ENCODE assay signal across 23 cellular contexts in the genomic region with DNA sequence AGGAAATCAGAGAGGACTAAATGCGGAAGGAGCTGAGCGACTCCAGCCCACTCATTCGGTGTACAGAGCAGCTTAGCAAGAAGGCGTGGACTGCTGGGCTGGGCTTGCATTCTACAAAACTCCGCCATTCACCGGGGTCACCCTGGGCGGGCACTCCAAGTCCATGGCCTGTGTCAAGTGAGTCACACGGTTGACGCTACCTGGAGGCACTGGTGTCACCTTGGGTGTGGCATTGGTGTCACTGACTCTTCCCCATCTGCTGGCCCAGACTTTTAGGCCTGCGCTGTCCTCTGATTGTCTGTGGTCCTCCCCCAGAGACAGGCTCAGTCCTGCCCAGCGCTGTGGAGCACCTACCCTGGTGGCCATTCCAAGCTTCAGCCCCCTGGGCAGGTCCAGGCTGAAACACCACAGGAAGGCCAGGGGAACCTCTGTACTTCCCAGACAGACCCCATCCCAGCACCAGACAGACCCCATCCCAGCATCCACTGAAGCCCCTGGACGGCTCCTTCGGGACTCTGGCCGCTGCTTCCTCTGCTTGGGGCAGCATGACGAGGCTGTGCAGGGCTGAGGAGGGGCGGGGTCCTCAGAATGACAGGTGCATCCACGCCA. TPM values are rescaled to one million over a fixed set of nuclear protein-coding genes. Genes with fewer than 3 reads are reported as not detected.
DNase-seq lines count a peak whose midpoint lies in the region; TF ChIP-seq lines count a peak whose summit lies in the region.
"Had no signal": no experiment of that assay in that cellular context is flagged by ENCODE, and none has a peak within 500 bp of the region (broad histone marks: within the 10 kb centered on the region; RNA-seq: fewer than 3 reads in every experiment).

No MANE protein-coding gene starts in this region.

- H3K4me1 ChIP-seq in left ventricle myocardium inferior (no peaks in the 10 kb centered on the region), right atrium auricular region (no peaks in the 10 kb centered on the region), endodermal cell (ENCODE audit: control insufficient read depth, insufficient read depth, low read length) (no peaks in the 10 kb centered on the region), mucosa of stomach (ENCODE audit: control insufficient read depth, insufficient read depth, low read length) (peaks cover 12% of the 10 kb centered on the region), smooth muscle cell (ENCODE audit: low read depth) (no peaks in the 10 kb centered on the region)
- H3K4me1 ChIP-seq: adrenal gland, neural progenitor cell, tibial artery had no signal

- no peak overlapping the region for H3K4me3 Mint-ChIP-seq in endodermal cell
- H3K4me3 Mint-ChIP-seq: activated CD8-positive, alpha-beta T cell treated with anti-CD3 and anti-CD28 coated beads for 36 hours; neural progenitor cell; stimulated activated naive CD8-positive, alpha-beta T cell treated with anti-CD3 and anti-CD28 coated beads, Interleukin-15, Interleukin-2, amounts not matched to agents 100 ng/mL and 50 ng/mL, for 24 hours had no signal

- no peak overlapping the region for H3K4me2 ChIP-seq in smooth muscle cell
- H3K4me2 ChIP-seq: neural progenitor cell had no signal

- H3K27me3 ChIP-seq in left ventricle myocardium inferior (ENCODE audit: low read depth) (peaks cover 57% of the 10 kb centered on the region), right atrium auricular region (no peaks in the 10 kb centered on the region), endodermal cell (ENCODE audit: control insufficient read depth, insufficient read depth, low read length, poor library complexity, severe bottlenecking) (no peaks in the 10 kb centered on the region), mucosa of stomach (ENCODE audit: control insufficient read depth, insufficient read depth, low read length) (peaks cover 12% of the 10 kb centered on the region), smooth muscle cell (ENCODE audit: low read depth) (peaks cover 10% of the 10 kb centered on the region)
- H3K27me3 ChIP-seq: adrenal gland, neural progenitor cell had no signal

- H3K36me3 ChIP-seq in left ventricle myocardium inferior: no peaks in the 10 kb centered on the region
- no peaks in the 10 kb centered on the region for H3K36me3 ChIP-seq in right atrium auricular region
- H3K36me3 ChIP-seq in endodermal cell (ENCODE audit: control insufficient read depth, insufficient read depth, low read length): no peaks in the 10 kb centered on the region
- H3K36me3 ChIP-seq in mucosa of stomach (ENCODE audit: control insufficient read depth, insufficient read depth, low read length): no peaks in the 10 kb centered on the region
- no peaks in the 10 kb centered on the region for H3K36me3 ChIP-seq in smooth muscle cell (ENCODE audit: low read depth)
- H3K36me3 ChIP-seq: adrenal gland, neural progenitor cell, tibial artery had no signal

- H3K27ac Mint-ChIP-seq in endodermal cell: no peak overlapping the region
- H3K27ac Mint-ChIP-seq: activated CD8-positive, alpha-beta T cell treated with anti-CD3 and anti-CD28 coated beads for 36 hours; neural progenitor cell; stimulated activated naive CD8-positive, alpha-beta T cell treated with anti-CD3 and anti-CD28 coated beads, Interleukin-15, Interleukin-2, amounts not matched to agents 100 ng/mL and 50 ng/mL, for 24 hours had no signal

- H3K9me3 ChIP-seq in left ventricle myocardium inferior (replicated peaks) (no peaks in the 10 kb centered on the region), right atrium auricular region (no peaks in the 10 kb centered on the region), endodermal cell (ENCODE audit: control insufficient read depth, low read length) (no peaks in the 10 kb centered on the region), mucosa of stomach (ENCODE audit: control insufficient read depth, low read length) (no peaks in the 10 kb centered on the region), smooth muscle cell (replicated peaks; ENCODE audit: low read depth) (no peaks in the 10 kb centered on the region)
- H3K9me3 ChIP-seq: adrenal gland, tibial artery had no signal

- no peaks in the 10 kb centered on the region for H3K79me2 ChIP-seq in smooth muscle cell (ENCODE audit: low read depth)

- no peaks in the 10 kb centered on the region for H4K20me1 ChIP-seq in smooth muscle cell (ENCODE audit: low read depth)

- no peak overlapping the region for H3K27ac ChIP-seq in left ventricle myocardium inferior (replicated peaks)
- no peak overlapping the region for H3K27ac ChIP-seq in right atrium auricular region
- no peak overlapping the region for H3K27ac ChIP-seq in endodermal cell (ENCODE audit: low read depth, low read length)
- no peak overlapping the region for H3K27ac ChIP-seq in smooth muscle cell (ENCODE audit: low read depth)
- H3K27ac ChIP-seq: adrenal gland, neural progenitor cell, tibial artery had no signal

- DNase-seq in left ventricle myocardium inferior: peak; percentile 6
- no peak for DNase-seq in right atrium auricular region (ENCODE audit: low spot score)
- DNase-seq in endodermal cell: peak; percentile 35
- no peak for DNase-seq in HCEC 1CT
- DNase-seq in NCI-H446 treated with DMSO at 0.1 percent for 48 hours (lab: John Stamatoyannopoulos, UW): no peak
- no peak for DNase-seq in smooth muscle cell (lab: John Stamatoyannopoulos, UW; ENCODE audit: unreplicated experiment)
- no peak for DNase-seq in COR-L47 (lab: John Stamatoyannopoulos, UW)
- DNase-seq: activated CD4-positive, CD25-positive, alpha-beta regulatory T cell; activated CD8-positive, alpha-beta T cell treated with anti-CD3 and anti-CD28 coated beads for 36 hours; adrenal gland; cortex of kidney; EL; GOT3; NCI-H1436; NCI-H510A treated with DMSO at 0.1 percent for 48 hours; stimulated activated CD4-positive, alpha-beta T cell treated with anti-CD3 and anti-CD28 coated beads, Interleukin-12 subunit alpha, Interleukin-12 subunit beta, amount 100 ng/mL, for 4 hours; T1000 had no signal

- no peak for TF ChIP-seq CTCF in left ventricle myocardium inferior (IDR thresholded peaks at IDR 0.05; ENCODE audit: borderline replicate concordance)
- no peak for TF ChIP-seq CTCF in right atrium auricular region (IDR thresholded peaks at IDR 0.05)
- no peak for TF ChIP-seq CTCF in endodermal cell (conservative IDR thresholded peaks at IDR 0.05)
- no peak for TF ChIP-seq CTCF in smooth muscle cell (IDR thresholded peaks at IDR 0.05; ENCODE audit: borderline replicate concordance, insufficient read depth, poor library complexity, severe bottlenecking)

- no peaks in the 10 kb centered on the region for H3K36me3 Mint-ChIP-seq in endodermal cell (ENCODE audit: low read depth)
- H3K36me3 Mint-ChIP-seq: neural progenitor cell had no signal

- H3K9ac ChIP-seq in endodermal cell (ENCODE audit: extremely low read depth, low read length, poor library complexity, severe bottlenecking) (no peak overlapping the region), mucosa of stomach (ENCODE audit: low read length) (peak overlapping the region; percentile 54), smooth muscle cell (ENCODE audit: low read depth) (no peak overlapping the region)
- H3K9ac ChIP-seq: neural progenitor cell had no signal

- no peak overlapping the region for H2AFZ ChIP-seq in smooth muscle cell (ENCODE audit: low read depth)
- H2AFZ ChIP-seq: neural progenitor cell had no signal

- H3K4me3 ChIP-seq in left ventricle myocardium inferior (no peak overlapping the region), right atrium auricular region (no peak overlapping the region), endodermal cell (ENCODE audit: low read length) (no peak overlapping the region), mucosa of stomach (ENCODE audit: low read length) (no peak overlapping the region), smooth muscle cell (no peak overlapping the region)
- H3K4me3 ChIP-seq: adrenal gland, neural progenitor cell, tibial artery had no signal

- peaks cover 3% of the 10 kb centered on the region for H3K4me1 Mint-ChIP-seq in endodermal cell

- no peaks in the 10 kb centered on the region for H3K9me3 Mint-ChIP-seq in endodermal cell
- H3K9me3 Mint-ChIP-seq: activated CD8-positive, alpha-beta T cell treated with anti-CD3 and anti-CD28 coated beads for 36 hours; neural progenitor cell; stimulated activated naive CD8-positive, alpha-beta T cell treated with anti-CD3 and anti-CD28 coated beads, Interleukin-15, Interleukin-2, amounts not matched to agents 100 ng/mL and 50 ng/mL, for 24 hours had no signal

- WGBS in endodermal cell (ENCODE audit: insufficient coverage in 1 of 2, insufficient read length in 1 of 2), 2 experiments: 91 to 95% methylated on average over 14 to 17 of the region's 17 CpGs
- 89% methylated on average over 17 of the region's 17 CpGs for WGBS in smooth muscle cell (ENCODE audit: low lambda C conversion rate)

- intact Hi-C loops in left ventricle myocardium inferior (cut with micrococcal nuclease): no loop called here

- peaks cover 9% of the 10 kb centered on the region for H3K27me3 Mint-ChIP-seq in endodermal cell (ENCODE audit: insufficient read depth)

- H3F3A ChIP-seq in smooth muscle cell (ENCODE audit: low read depth): no peaks in the 10 kb centered on the region

RNA-seq across cellular contexts. Expression of a gene that starts 30.6 kb away (rescaled TPM):
- total RNA-seq in left ventricle myocardium inferior (not detected), right atrium auricular region (not detected), endodermal cell (under 1 TPM in 1 of 2 donors, not detected in 1; 0.33 TPM), smooth muscle cell (0.09 and 1.0 TPM in 2 replicates)
- 18.5 TPM for polyA plus RNA-seq in endodermal cell (2013, experiment 1 of 2)
- 22.2 TPM for polyA plus RNA-seq in endodermal cell (2013, experiment 2 of 2)
- polyA plus RNA-seq in smooth muscle cell: not detected in 2 replicates
- total RNA-seq: A673; activated CD8-positive, alpha-beta T cell treated with anti-CD3 and anti-CD28 coated beads for 36 hours; adrenal gland had no signal
- polyA plus RNA-seq: adrenal gland, BJ had no signal

Comparison
In these comparisons a context has a peak if more than half of its experiments do, and no peak if none do; other contexts are left out.
1. DNase-seq: peak in left ventricle myocardium inferior (single experiment) and endodermal cell (single experiment); none in right atrium auricular region (single experiment), HCEC 1CT (single experiment), NCI-H446 treated with DMSO at 0.1 percent for 48 hours (single experiment), smooth muscle cell (single experiment) and COR-L47 (single experiment).